ENCODE assay signal across 12 cellular contexts in genomic region chr22:42321908-42322561, GRCh38. TPM values are rescaled to one million over a fixed set of nuclear protein-coding genes. Genes with fewer than 3 reads are reported as not detected.
DNase-seq lines count a peak whose midpoint lies in the region; ATAC-seq and TF ChIP-seq lines count a peak whose summit lies in the region.
"Had no signal": no experiment of that assay in that cellular context is flagged by ENCODE, and none has a peak within 500 bp of the region (broad histone marks: within the 10 kb centered on the region; RNA-seq: fewer than 3 reads in every experiment).

No MANE protein-coding gene starts in this region.

- CTCF ChIA-PET in SK-N-SH (lab: Yijun Ruan, JAX) = no interaction called here

- no peak overlapping the region for H3K4me2 ChIP-seq in SK-N-SH

- DNase-seq in SK-N-SH = no peak
- peak; percentile 96 for DNase-seq in NCI-H2171 (lab: John Stamatoyannopoulos, UW)
- DNase-seq in stimulated activated naive B cell treated with anti-CD40 and anti-IgM and Interleukin-4, amounts not matched to agents 10 μg/mL and 1 μg/mL and 100 μg/mL, for 72 hours = no peak
- no peak for DNase-seq in COLO668 (lab: John Stamatoyannopoulos, UW; ENCODE audit: unreplicated experiment)
- DNase-seq: naive thymus-derived CD8-positive, alpha-beta T cell; small intestine had no signal

- POLR2A ChIA-PET in SK-N-SH (lab: Yijun Ruan, JAX) = no interaction called here

- no peaks in the 10 kb centered on the region for H3K36me3 Mint-ChIP-seq in stimulated activated naive B cell treated with anti-CD40 and anti-IgM and Interleukin-4, amounts not matched to agents 10 μg/mL and 1 μg/mL and 100 μg/mL, for 72 hours
- H3K36me3 Mint-ChIP-seq: naive thymus-derived CD8-positive, alpha-beta T cell had no signal

- H3K9me2 ChIP-seq in SK-N-SH = no peaks in the 10 kb centered on the region

- H3K27ac ChIP-seq in SK-N-SH (ENCODE audit: low read depth in 2 of 2, low read length in 1 of 2) (no peak overlapping the region), ectodermal cell (ENCODE audit: insufficient read depth, low read depth, low read length, poor library complexity, severe bottlenecking) (peak overlapping the region; percentile 55)
- H3K27ac ChIP-seq: tibial nerve had no signal

- no peaks in the 10 kb centered on the region for H3K79me2 ChIP-seq in SK-N-SH (ENCODE audit: insufficient read depth)

- no peak for TF ChIP-seq EP300 in SK-N-SH (IDR thresholded peaks at IDR 0.05; ENCODE audit: borderline replicate concordance in 1 of 2, low read depth in 1 of 2, low read length in 1 of 2)

- H3K4me1 Mint-ChIP-seq in stimulated activated naive B cell treated with anti-CD40 and anti-IgM and Interleukin-4, amounts not matched to agents 10 μg/mL and 1 μg/mL and 100 μg/mL, for 72 hours = peaks cover 5 to 18% of the 10 kb centered on the region in 2 donors

- no peak overlapping the region for H3K4me3 Mint-ChIP-seq in stimulated activated naive B cell treated with anti-CD40 and anti-IgM and Interleukin-4, amounts not matched to agents 10 μg/mL and 1 μg/mL and 100 μg/mL, for 72 hours
- H3K4me3 Mint-ChIP-seq: naive thymus-derived CD8-positive, alpha-beta T cell had no signal

- peak overlapping the region; percentile 1 for H3K27ac Mint-ChIP-seq in stimulated activated naive B cell treated with anti-CD40 and anti-IgM and Interleukin-4, amounts not matched to agents 10 μg/mL and 1 μg/mL and 100 μg/mL, for 72 hours

- no peak overlapping the region for H3K4me3 ChIP-seq in SK-N-SH (ENCODE audit: low read depth in 2 of 2, low read length in 1 of 2)
- no peak overlapping the region for H3K4me3 ChIP-seq in ectodermal cell (ENCODE audit: insufficient read depth, low read depth, low read length)
- H3K4me3 ChIP-seq: tibial nerve had no signal

- H3K9ac ChIP-seq in SK-N-SH = no peak overlapping the region

- peaks cover 23 to 37% of the 10 kb centered on the region in 2 donors for H3K27me3 Mint-ChIP-seq in stimulated activated naive B cell treated with anti-CD40 and anti-IgM and Interleukin-4, amounts not matched to agents 10 μg/mL and 1 μg/mL and 100 μg/mL, for 72 hours
- H3K27me3 Mint-ChIP-seq: naive thymus-derived CD8-positive, alpha-beta T cell had no signal

- no peaks in the 10 kb centered on the region for H4K20me1 ChIP-seq in SK-N-SH (ENCODE audit: insufficient read depth)

- H3K4me1 ChIP-seq in SK-N-SH (ENCODE audit: control insufficient read depth in 1 of 2, insufficient read depth in 2 of 2, low read depth in 1 of 2, low read length in 1 of 2) (peaks cover 0 to 18% of the 10 kb centered on the region in 2 experiments; a peak in 1 of 4 replicates), ectodermal cell (ENCODE audit: control insufficient read depth, insufficient read depth, low read length) (peaks cover 42% of the 10 kb centered on the region)

- H3K27me3 ChIP-seq in SK-N-SH (ENCODE audit: insufficient read depth) = no peaks in the 10 kb centered on the region
- H3K27me3 ChIP-seq in ectodermal cell (ENCODE audit: control insufficient read depth, insufficient read depth, low read length, poor library complexity, severe bottlenecking) = no peaks in the 10 kb centered on the region
- H3K27me3 ChIP-seq: tibial nerve had no signal

- no peaks in the 10 kb centered on the region for H3K9me3 ChIP-seq in SK-N-SH
- H3K9me3 ChIP-seq in ectodermal cell (ENCODE audit: control insufficient read depth, low read length) = no peaks in the 10 kb centered on the region
- H3K9me3 ChIP-seq: tibial nerve had no signal

- 76% methylated on average over 7 of the region's 11 CpGs for WGBS in SK-N-SH (ENCODE audit: low lambda C conversion rate)
- 7 to 10% methylated on average over 10 of the region's 11 CpGs for WGBS in ectodermal cell, 2 experiments

- H3K36me3 ChIP-seq in SK-N-SH (replicated peaks in 1 of 2; ENCODE audit: control insufficient read depth in 1 of 2, insufficient read depth in 2 of 2, low read length in 1 of 2) (no peaks in the 10 kb centered on the region), ectodermal cell (ENCODE audit: control insufficient read depth, insufficient read depth, low read length) (no peaks in the 10 kb centered on the region)
- H3K36me3 ChIP-seq: tibial nerve had no signal

- H2AFZ ChIP-seq in SK-N-SH (ENCODE audit: low read depth) = no peak overlapping the region

- ATAC-seq in SK-N-SH treated with all-trans-retinoic acid at 6 μM for 48 hours (no peak), HG03342 (IDR thresholded peaks at IDR 0.05; ENCODE audit: unreplicated experiment) (no peak), HG03175 (IDR thresholded peaks at IDR 0.05; ENCODE audit: unreplicated experiment) (no peak)
- no peak for ATAC-seq in stimulated activated naive B cell treated with anti-CD40 and anti-IgM and Interleukin-4, amounts not matched to agents 10 μg/mL and 1 μg/mL and 100 μg/mL, for 72 hours (replicated peaks)
- ATAC-seq: naive thymus-derived CD8-positive, alpha-beta T cell; Panc1 had no signal

- H3F3A ChIP-seq in SK-N-SH (replicated peaks; ENCODE audit: insufficient read depth) = no peaks in the 10 kb centered on the region

- no peak for TF ChIP-seq RAD21 in SK-N-SH (IDR thresholded peaks at IDR 0.05; ENCODE audit: low read length)

- TF ChIP-seq CTCF in SK-N-SH (IDR thresholded peaks at IDR 0.05) = no peak

- no peaks in the 10 kb centered on the region for H3K9me3 Mint-ChIP-seq in stimulated activated naive B cell treated with anti-CD40 and anti-IgM and Interleukin-4, amounts not matched to agents 10 μg/mL and 1 μg/mL and 100 μg/mL, for 72 hours
- H3K9me3 Mint-ChIP-seq: naive thymus-derived CD8-positive, alpha-beta T cell had no signal

TF ChIP-seq in SK-N-SH treated with all-trans-retinoic acid at 6 μM for 48 hours, 23 proteins besides CTCF, POLR2A, EP300 and RAD21:
- peak; percentile 37; the same call in 1 of the 2 replicates for TF ChIP-seq ISL1 (CRISPR knock-in tag; IDR thresholded peaks at IDR 0.05)
- TF ChIP-seq CSDC2 (CRISPR knock-in tag; IDR thresholded peaks at IDR 0.05) = no peak

TF ChIP-seq in SK-N-SH, 30 proteins besides CTCF, POLR2A, EP300 and RAD21:
- no peak for TF ChIP-seq NFIC (IDR thresholded peaks at IDR 0.05; ENCODE audit: borderline replicate concordance)
- no peak for TF ChIP-seq FOXM1 (IDR thresholded peaks at IDR 0.05; ENCODE audit: low read depth)
- TF ChIP-seq CHD2 (IDR thresholded peaks at IDR 0.05; ENCODE audit: low read length, partially characterized antibody) = no peak
- no peak for TF ChIP-seq RFX5 (IDR thresholded peaks at IDR 0.05; ENCODE audit: low read length)
- no peak for TF ChIP-seq GATA2 (CRISPR knock-in tag; IDR thresholded peaks at IDR 0.05)
- no peak for TF ChIP-seq GABPA (IDR thresholded peaks at IDR 0.05; ENCODE audit: low read depth)
- TF ChIP-seq MXI1 (IDR thresholded peaks at IDR 0.05; ENCODE audit: low read depth, low read length) = no peak
- no peak for TF ChIP-seq POLR2AphosphoS5 (IDR thresholded peaks at IDR 0.05; ENCODE audit: low read depth, low read length)
- TF ChIP-seq NRF1 (IDR thresholded peaks at IDR 0.05; ENCODE audit: low read depth, low read length) = no peak

RNA-seq across cellular contexts. Expression of gene TCF20, which starts 51.6 kb away (rescaled TPM):
- polyA plus RNA-seq in SK-N-SH (2012; rRNA removed) = 8.5 and 9.4 TPM in 2 replicates
- 5.1 and 7.1 TPM in 2 replicates for polyA plus RNA-seq in SK-N-SH (2012; cell fraction: cytosol; rRNA removed)
- 5.9 and 6.7 TPM in 2 replicates for polyA plus RNA-seq in SK-N-SH (2012; cell fraction: nucleus; rRNA removed)
- polyA plus RNA-seq in ectodermal cell (2013, experiment 1 of 4) = 36.7 TPM
- polyA plus RNA-seq in ectodermal cell (2013, experiment 2 of 4) = 40.7 TPM
- polyA plus RNA-seq in ectodermal cell (2013, experiment 3 of 4) = 27.6 TPM
- polyA plus RNA-seq in ectodermal cell (2013, experiment 4 of 4) = 29.2 TPM
